ENCODE assay signal across 9 cellular contexts in genomic region chr14:92794961-92795360, GRCh38. TPM values are rescaled to one million over a fixed set of nuclear protein-coding genes. Genes with fewer than 3 reads are reported as not detected.
DNase-seq lines count a peak whose midpoint lies in the region; ATAC-seq and TF ChIP-seq lines count a peak whose summit lies in the region.
"Had no signal": no experiment of that assay in that cellular context is flagged by ENCODE, and none has a peak within 500 bp of the region (broad histone marks: within the 10 kb centered on the region; RNA-seq: fewer than 3 reads in every experiment).

No MANE protein-coding gene starts in this region.

- H3K4me1 Mint-ChIP-seq in naive B cell = peaks cover 25 to 35% (median 26%) of the 10 kb centered on the region in 3 donors

- ATAC-seq in naive B cell (ENCODE audit: low read depth in 2 of 2) = no peak
- no peak for ATAC-seq in HG03097 (IDR thresholded peaks at IDR 0.05; ENCODE audit: low FRiP score, unreplicated experiment)
- no peak for ATAC-seq in HG02938 (IDR thresholded peaks at IDR 0.05; ENCODE audit: unreplicated experiment)

- H3K4me3 ChIP-seq in AG04450 (ENCODE audit: low read depth, low read length) (peak overlapping the region; percentile 99), KMS-11 (IDR thresholded peaks at IDR 0.05; ENCODE audit: insufficient read depth, low read depth, low read length) (no peak overlapping the region), colonic mucosa (peak overlapping the region; percentile 94)

- peak overlapping the region; percentile 80 to 97 (median 94) for H3K4me3 Mint-ChIP-seq in naive B cell

- DNase-seq in AG04450 (ENCODE audit: low read depth, low spot score) (no peak), colonic mucosa (no peak), naive B cell (no peak), head of caudate nucleus (no peak), NCI-H187 (lab: John Stamatoyannopoulos, UW) (no peak)
- DNase-seq: NCI-H1092 had no signal

- H3K79me2 ChIP-seq in KMS-11 (ENCODE audit: insufficient read depth, low read depth) = peaks cover 19% of the 10 kb centered on the region

- no peaks in the 10 kb centered on the region for H3K27me3 ChIP-seq in AG04450 (ENCODE audit: control insufficient read depth, insufficient read depth, low read length)
- H3K27me3 ChIP-seq in KMS-11 (ENCODE audit: insufficient read depth, low read depth) = no peaks in the 10 kb centered on the region
- H3K27me3 ChIP-seq in colonic mucosa = no peaks in the 10 kb centered on the region

- peaks cover 5 to 21% (median 12%) of the 10 kb centered on the region in 7 donors for H3K9me3 Mint-ChIP-seq in naive B cell

- intact Hi-C loops in colonic mucosa (cut with DNase I) (no loop called here), head of caudate nucleus (cut with DNase I) (loop anchor here (5.0 kb wide), 1 partner anchor 48 kb away; the partner anchor contains the start of gene LGMN)

- POLR2A ChIA-PET in AG04450 (lab: Yijun Ruan, JAX) = no interaction called here

- CTCF ChIA-PET in AG04450 (lab: Charles Lee) = interaction anchor here (1.0 to 1.8 kb wide), 2 partner anchors 28 to 108 kb away, joined by 3 to 7 read pairs; no protein-coding TSS in a partner anchor

- TF ChIP-seq CTCF in AG04450 (IDR thresholded peaks at IDR 0.05; ENCODE audit: low read depth, low read length) = no peak
- TF ChIP-seq CTCF in KMS-11 (conservative IDR thresholded peaks at IDR 0.05; ENCODE audit: low read depth, low read length) = no peak
- TF ChIP-seq CTCF in colonic mucosa (IDR thresholded peaks at IDR 0.05) = no peak

- H3K9me3 ChIP-seq in AG04450 (ENCODE audit: control insufficient read depth, insufficient read depth, low read length) (no peaks in the 10 kb centered on the region; the same call in none of the 2 replicates), colonic mucosa (no peaks in the 10 kb centered on the region)

- no peaks in the 10 kb centered on the region for H3K36me3 ChIP-seq in KMS-11 (ENCODE audit: insufficient read depth)
- no peaks in the 10 kb centered on the region for H3K36me3 ChIP-seq in colonic mucosa

- H3K27me3 Mint-ChIP-seq in naive B cell = no peaks in the 10 kb centered on the region

- peak overlapping the region; percentile 71; the same call in 1 of the 2 replicates for H3K9ac ChIP-seq in KMS-11
- peak overlapping the region; percentile 99 for H3K9ac ChIP-seq in colonic mucosa (ENCODE audit: low read depth in 2 of 2, low read length in 2 of 2)

- H3K36me3 Mint-ChIP-seq in naive B cell = peaks cover 7 to 9% of the 10 kb centered on the region in 2 donors

- peaks cover 22% of the 10 kb centered on the region for H3K4me1 ChIP-seq in KMS-11 (ENCODE audit: low read depth, poor library complexity, severe bottlenecking)
- H3K4me1 ChIP-seq in colonic mucosa = no peaks in the 10 kb centered on the region

- no peaks in the 10 kb centered on the region for H4K20me1 ChIP-seq in KMS-11 (ENCODE audit: insufficient read depth)

- peak overlapping the region; percentile 73 for H3K4me2 ChIP-seq in KMS-11

- H3K27ac Mint-ChIP-seq in naive B cell = peak overlapping the region; percentile 64 to 96 (median 92)

- H3K27ac ChIP-seq in AG04450 (ENCODE audit: low read depth, low read length) = no peak overlapping the region
- no peak overlapping the region for H3K27ac ChIP-seq in KMS-11
- peak overlapping the region; percentile 87 for H3K27ac ChIP-seq in colonic mucosa

- peak overlapping the region; percentile 66; the same call in 1 of the 2 replicates for H2AFZ ChIP-seq in KMS-11 (ENCODE audit: low read depth)

RNA-seq across cellular contexts. Expression of gene GOLGA5, which starts 0.9 kb away (rescaled TPM):
- polyA plus RNA-seq in AG04450 (2011; rRNA removed) (52.8 and 67.3 TPM in 2 replicates), naive B cell (ENCODE audit: low read depth in 6 of 6) (10 to 100 TPM; 16.0 to 27.5 (median 21.2) TPM)
- 21.2 and 38.3 TPM in 2 replicates for polyA minus RNA-seq in AG04450 (2011; rRNA and poly(A)+ RNA removed)
- total RNA-seq in colonic mucosa = 10 to 100 TPM; 32.9 to 49.4 TPM

RNA-seq across cellular contexts. Expression of gene LGMN, which starts 46.5 kb away (rescaled TPM):
- polyA plus RNA-seq in AG04450 (2011; rRNA removed) = 21.8 and 23.4 TPM in 2 replicates
- polyA minus RNA-seq in AG04450 (2011; rRNA and poly(A)+ RNA removed) = 12.8 and 14.2 TPM in 2 replicates
- 100 to 1,000 TPM in 1 of 2 donors, 10 to 100 TPM in 1; 70.0 to 107 TPM for total RNA-seq in colonic mucosa
- polyA plus RNA-seq in naive B cell (ENCODE audit: low read depth in 6 of 6) = 10 to 100 TPM in 4 of 6 donors, 1 to 10 TPM in 2; 9.1 to 22.1 (median 13.2) TPM
